1 cellular context compared by ENCODE assay signal in the genomic region with DNA sequence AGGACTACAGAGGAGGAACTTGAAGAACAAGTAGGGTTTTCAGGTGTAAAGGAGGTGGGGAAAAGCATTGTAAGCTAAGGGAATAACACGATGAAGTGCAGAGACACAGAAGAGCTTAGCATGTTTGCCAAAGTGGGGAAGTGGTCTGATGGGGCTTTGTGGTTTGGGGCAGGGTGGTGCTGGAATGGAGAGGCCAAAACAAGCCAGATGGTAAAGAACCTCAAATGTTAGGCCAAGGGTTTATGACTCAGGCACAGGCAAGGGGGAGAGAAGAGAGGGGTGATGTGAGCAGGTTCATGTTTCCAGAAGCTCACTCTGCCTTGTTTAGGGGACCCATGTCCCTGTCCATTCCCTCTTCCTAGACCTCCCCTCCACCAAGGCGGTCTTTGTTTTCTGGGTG.
TF ChIP-seq lines count a peak whose summit lies in the region.

No MANE protein-coding gene starts in this region.

TF ChIP-seq in SK-N-SH treated with all-trans-retinoic acid at 6 μM for 48 hours, 23 proteins besides CTCF, POLR2A, EP300 and RAD21 (continued from another document):
- TF ChIP-seq, protein P1, sequence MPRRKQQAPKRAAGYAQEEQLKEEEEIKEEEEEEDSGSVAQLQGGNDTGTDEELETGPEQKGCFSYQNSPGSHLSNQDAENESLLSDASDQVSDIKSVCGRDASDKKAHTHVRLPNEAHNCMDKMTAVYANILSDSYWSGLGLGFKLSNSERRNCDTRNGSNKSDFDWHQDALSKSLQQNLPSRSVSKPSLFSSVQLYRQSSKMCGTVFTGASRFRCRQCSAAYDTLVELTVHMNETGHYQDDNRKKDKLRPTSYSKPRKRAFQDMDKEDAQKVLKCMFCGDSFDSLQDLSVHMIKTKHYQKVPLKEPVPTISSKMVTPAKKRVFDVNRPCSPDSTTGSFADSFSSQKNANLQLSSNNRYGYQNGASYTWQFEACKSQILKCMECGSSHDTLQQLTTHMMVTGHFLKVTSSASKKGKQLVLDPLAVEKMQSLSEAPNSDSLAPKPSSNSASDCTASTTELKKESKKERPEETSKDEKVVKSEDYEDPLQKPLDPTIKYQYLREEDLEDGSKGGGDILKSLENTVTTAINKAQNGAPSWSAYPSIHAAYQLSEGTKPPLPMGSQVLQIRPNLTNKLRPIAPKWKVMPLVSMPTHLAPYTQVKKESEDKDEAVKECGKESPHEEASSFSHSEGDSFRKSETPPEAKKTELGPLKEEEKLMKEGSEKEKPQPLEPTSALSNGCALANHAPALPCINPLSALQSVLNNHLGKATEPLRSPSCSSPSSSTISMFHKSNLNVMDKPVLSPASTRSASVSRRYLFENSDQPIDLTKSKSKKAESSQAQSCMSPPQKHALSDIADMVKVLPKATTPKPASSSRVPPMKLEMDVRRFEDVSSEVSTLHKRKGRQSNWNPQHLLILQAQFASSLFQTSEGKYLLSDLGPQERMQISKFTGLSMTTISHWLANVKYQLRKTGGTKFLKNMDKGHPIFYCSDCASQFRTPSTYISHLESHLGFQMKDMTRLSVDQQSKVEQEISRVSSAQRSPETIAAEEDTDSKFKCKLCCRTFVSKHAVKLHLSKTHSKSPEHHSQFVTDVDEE (CRISPR knock-in tag; IDR thresholded peaks at IDR 0.05) = no peak
- TF ChIP-seq ISL1 (CRISPR knock-in tag; IDR thresholded peaks at IDR 0.05) = no peak
- TF ChIP-seq POU6F1 (CRISPR knock-in tag; IDR thresholded peaks at IDR 0.05; ENCODE audit: borderline replicate concordance, low read depth) = no peak
- TF ChIP-seq ZFP3 (CRISPR knock-in tag; IDR thresholded peaks at IDR 0.05) = no peak
- TF ChIP-seq TOX (CRISPR knock-in tag; IDR thresholded peaks at IDR 0.05; ENCODE audit: borderline replicate concordance) = no peak
- no peak for TF ChIP-seq ZC3H10 (CRISPR knock-in tag; IDR thresholded peaks at IDR 0.05)
- TF ChIP-seq ZFP30 (CRISPR knock-in tag; IDR thresholded peaks at IDR 0.05) = no peak
- TF ChIP-seq ZNF70 (CRISPR knock-in tag; IDR thresholded peaks at IDR 0.05) = no peak
- TF ChIP-seq ARNTL (CRISPR knock-in tag; IDR thresholded peaks at IDR 0.05; ENCODE audit: borderline replicate concordance, low read depth) = no peak
- TF ChIP-seq CSRNP3 (CRISPR knock-in tag; IDR thresholded peaks at IDR 0.05) = no peak
- TF ChIP-seq ZNF8 (CRISPR knock-in tag; IDR thresholded peaks at IDR 0.05) = no peak
TF ChIP-seq in SK-N-SH treated with all-trans-retinoic acid at 6 μM for 48 hours: peak in this region for 0.
